In the genomic region with DNA sequence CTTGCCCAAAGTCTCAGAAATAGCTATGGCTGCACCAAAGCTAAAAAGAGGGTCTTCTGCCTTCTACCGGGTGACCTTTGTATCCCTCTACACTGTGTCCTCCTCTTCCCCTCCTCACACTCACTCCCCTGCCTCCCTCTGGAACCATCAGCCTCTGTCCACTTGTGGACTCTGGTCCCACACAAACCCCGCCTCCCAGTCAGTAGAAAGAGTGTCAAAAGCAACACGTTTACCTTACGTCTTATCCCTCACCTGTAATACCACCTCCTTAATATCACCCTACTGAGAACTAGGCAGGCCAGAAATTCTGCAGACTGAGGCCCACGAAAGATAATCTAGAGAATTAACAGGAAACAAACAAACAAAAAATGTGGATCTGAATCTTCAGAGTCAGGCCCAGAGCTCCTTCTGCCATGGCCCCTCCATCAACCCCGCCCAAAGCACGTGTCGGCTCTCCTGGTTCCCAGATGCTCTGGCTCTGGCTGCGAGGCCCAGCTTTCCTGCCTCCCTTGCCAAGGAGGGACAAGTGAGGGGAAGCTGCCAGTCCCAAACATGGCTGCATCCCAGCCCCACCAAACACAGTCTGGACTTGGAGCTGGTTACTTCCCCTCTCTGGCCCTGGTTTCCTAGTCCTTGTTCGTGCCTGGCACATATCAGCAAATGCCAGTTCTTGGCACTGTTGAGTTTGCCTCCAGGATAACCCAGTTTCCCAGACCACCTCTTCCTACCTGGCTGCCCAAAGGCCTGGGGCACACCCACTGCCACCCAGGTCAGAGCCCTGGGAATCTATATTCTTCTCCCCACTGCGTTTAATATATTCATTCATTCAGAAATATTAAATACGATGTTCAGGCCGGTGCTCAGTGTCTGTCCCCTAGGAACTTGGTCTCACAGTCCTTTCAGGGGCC, we compare ENCODE assay signal across 8 cellular contexts. TPM values are rescaled to one million over a fixed set of nuclear protein-coding genes. Genes with fewer than 3 reads are reported as not detected.
A peak's percentile ranks its signal among the peaks of the same experiment; 100 is the strongest.
DNase-seq lines count a peak whose midpoint lies in the region; ATAC-seq and TF ChIP-seq lines count a peak whose summit lies in the region.

No MANE protein-coding gene starts in this region.

- ATAC-seq in gastroesophageal sphincter (no peak), HG03571 (IDR thresholded peaks at IDR 0.05; ENCODE audit: unreplicated experiment) (no peak), HG03469 (IDR thresholded peaks at IDR 0.05; ENCODE audit: unreplicated experiment) (no peak)

- H3K27me3 Mint-ChIP-seq in activated CD4-positive, alpha-beta memory T cell treated with anti-CD3 and anti-CD28 coated beads for 36 hours, result peaks cover 4% of the 10 kb centered on the region

- WGBS in gastroesophageal sphincter (ENCODE audit: low coverage in 1 of 2), 2 donors, result 23 to 31% methylated on average over 4 to 11 of the region's 13 CpGs
- 43% methylated on average over 13 of the region's 13 CpGs for WGBS in prostate gland

- H3K36me3 ChIP-seq in gastroesophageal sphincter (peaks cover 0 to 27% of the 10 kb centered on the region in 2 donors), prostate gland (no peaks in the 10 kb centered on the region), H7 (replicated peaks; ENCODE audit: control insufficient read depth, insufficient read depth, low read length) (peaks cover 13% of the 10 kb centered on the region)

- peaks cover 36% of the 10 kb centered on the region for H3K4me1 Mint-ChIP-seq in activated CD4-positive, alpha-beta memory T cell treated with anti-CD3 and anti-CD28 coated beads for 36 hours (ENCODE audit: low read depth)

- peaks cover 21% of the 10 kb centered on the region for H3K9me3 Mint-ChIP-seq in activated CD4-positive, alpha-beta memory T cell treated with anti-CD3 and anti-CD28 coated beads for 36 hours

- no peak for TF ChIP-seq CTCF in gastroesophageal sphincter (IDR thresholded peaks at IDR 0.05)
- no peak for TF ChIP-seq CTCF in prostate gland (IDR thresholded peaks at IDR 0.05)

- no peaks in the 10 kb centered on the region for H3K9me3 ChIP-seq in gastroesophageal sphincter
- no peaks in the 10 kb centered on the region for H3K9me3 ChIP-seq in prostate gland

- DNase-seq in EH (ENCODE audit: low read depth) (peak; percentile 67), prostate gland (ENCODE audit: low spot score) (no peak), posterior vena cava (ENCODE audit: low spot score) (no peak), H7 (no peak)
- no peak for DNase-seq in activated CD4-positive, alpha-beta memory T cell treated with anti-CD3 and anti-CD28 coated beads for 36 hours

- POLR2A ChIA-PET in activated CD4-positive, alpha-beta memory T cell treated with anti-CD3 and anti-CD28 coated beads for 36 hours (lab: Charles Lee), result no interaction called here

- H3K36me3 Mint-ChIP-seq in activated CD4-positive, alpha-beta memory T cell treated with anti-CD3 and anti-CD28 coated beads for 36 hours, result peaks cover 27% of the 10 kb centered on the region

- peak overlapping the region; percentile 80 for H3K4me3 Mint-ChIP-seq in activated CD4-positive, alpha-beta memory T cell treated with anti-CD3 and anti-CD28 coated beads for 36 hours

- H3K27me3 ChIP-seq in gastroesophageal sphincter (no peaks in the 10 kb centered on the region), prostate gland (replicated peaks; ENCODE audit: insufficient read depth) (no peaks in the 10 kb centered on the region), H7 (ENCODE audit: control insufficient read depth, insufficient read depth, low read length) (no peaks in the 10 kb centered on the region)

- H3K4me3 ChIP-seq in gastroesophageal sphincter (peak overlapping the region; percentile 71 to 89), prostate gland (peak overlapping the region in 1 of 2 donors; percentile 97), H7 (ENCODE audit: insufficient read depth, low read depth, low read length) (no peak overlapping the region; the same call in 1 of the 2 replicates)

- H3K4me1 ChIP-seq in gastroesophageal sphincter (peaks cover 11 to 80% (median 33%) of the 10 kb centered on the region in 3 donors), prostate gland (replicated peaks) (peaks cover 6% of the 10 kb centered on the region)

- CTCF ChIA-PET in activated CD4-positive, alpha-beta memory T cell treated with anti-CD3 and anti-CD28 coated beads for 36 hours (lab: Charles Lee), result interaction anchor here (0.7 kb wide), 1 partner anchor 67 kb away, joined by 3 read pairs; no protein-coding TSS in a partner anchor

- peak; percentile 7 to 29 for TF ChIP-seq POLR2A in gastroesophageal sphincter (IDR thresholded peaks at IDR 0.05)
- TF ChIP-seq POLR2A in prostate gland (IDR thresholded peaks at IDR 0.05), result no peak

- intact Hi-C loops in activated CD4-positive, alpha-beta memory T cell treated with anti-CD3 and anti-CD28 coated beads for 36 hours (cut with micrococcal nuclease), result loop anchor here (5.0 kb wide), 1 partner anchor 126 kb away; no protein-coding TSS in a partner anchor
- intact Hi-C loops in prostate gland (cut with DNase I), result loop anchor here (2.0 to 5.0 kb wide), 4 partner anchors 24 to 111 kb away; no protein-coding TSS in a partner anchor
- intact Hi-C loops in posterior vena cava (cut with DNase I), result loop anchor here in 1 of 2 donors (10.0 kb wide), 1 partner anchor 52 kb away; no protein-coding TSS in a partner anchor

- TF ChIP-seq EP300 in gastroesophageal sphincter (IDR thresholded peaks at IDR 0.05), result no peak

- peak overlapping the region; percentile 94 to 100 (median 98) for H3K27ac ChIP-seq in gastroesophageal sphincter
- H3K27ac ChIP-seq in prostate gland, result peak overlapping the region; percentile 99

- peak overlapping the region; percentile 53 for H3K27ac Mint-ChIP-seq in activated CD4-positive, alpha-beta memory T cell treated with anti-CD3 and anti-CD28 coated beads for 36 hours

RNA-seq across cellular contexts. Expression of a gene that starts 2.7 kb away (rescaled TPM):
- total RNA-seq in activated CD4-positive, alpha-beta memory T cell treated with anti-CD3 and anti-CD28 coated beads for 36 hours, result 10 to 100 TPM; 70.6 to 72.2 TPM
- total RNA-seq in gastroesophageal sphincter (1,000 to 10,000 TPM in 2 of 4 donors, 100 to 1,000 TPM in 2; 776 to 1,910 (median 969) TPM), prostate gland (100 to 1,000 TPM; 197 to 240 TPM), posterior vena cava (100 to 1,000 TPM; 665 to 826 TPM)
- 161 and 169 TPM in 2 replicates for total RNA-seq in H7 (2014; rRNA removed; shearing (Covaris generic))
